In genomic region chr15:35545316-35545824, GRCh38 we compare ENCODE assay signal across 7 cellular contexts. TPM values are rescaled to one million over a fixed set of nuclear protein-coding genes. Genes with fewer than 3 reads are reported as not detected.
DNase-seq lines count a peak whose midpoint lies in the region; ATAC-seq and TF ChIP-seq lines count a peak whose summit lies in the region.

No MANE protein-coding gene starts in this region.

- H3K4me1 ChIP-seq in esophagus (ENCODE audit: control insufficient read depth in 2 of 2, insufficient read depth in 2 of 2, low read length in 1 of 2) = no peaks in the 10 kb centered on the region
- no peaks in the 10 kb centered on the region for H3K4me1 ChIP-seq in thymus (ENCODE audit: control insufficient read depth, insufficient read depth, low read length)

- POLR2A ChIA-PET in GM10248 (lab: Yijun Ruan, JAX) (no interaction called here), activated B cell treated with CpG ODN at 0.5 μM for 24 hours (lab: Charles Lee) (interaction anchor here (0.7 to 2.0 kb wide), 7 partner anchors 12 to 1443 kb away, joined by 3 to 9 read pairs (median 3); partner anchors contain the start of genes CDIN1, EMC7, LPCAT4 and PGBD4)

- peak overlapping the region; percentile 92 for H3K27ac Mint-ChIP-seq in activated B cell treated with CpG ODN at 0.5 μM for 24 hours

- 2 to 4% methylated on average over 15 of the region's 15 CpGs for WGBS in esophagus, 2 donors
- WGBS in thymus = 4% methylated on average over 15 of the region's 15 CpGs

- H3K9me3 Mint-ChIP-seq in activated B cell treated with CpG ODN at 0.5 μM for 24 hours = peaks cover 3% of the 10 kb centered on the region

- TF ChIP-seq CTCF in GM10248 (IDR thresholded peaks at IDR 0.05; ENCODE audit: control extremely low read depth, extremely low read depth, low read depth, missing control alignments) = no peak
- no peak for TF ChIP-seq CTCF in activated B cell treated with CpG ODN at 0.5 μM for 24 hours (IDR thresholded peaks at IDR 0.05)

- DNase-seq in GM10248 (ENCODE audit: extremely low spot score) (peak; percentile 13), KG1 (lab: John Stamatoyannopoulos, UW) (peak; percentile 52), activated B cell treated with CpG ODN at 0.5 μM for 24 hours (no peak), myocyte (ENCODE audit: low read depth) (peak; percentile 72)

- CTCF ChIA-PET in GM10248 (lab: Yijun Ruan, JAX) (interaction anchor here (1.3 kb wide), 1 partner anchor 25 kb away, joined by 6 read pairs; no protein-coding TSS in a partner anchor), activated B cell treated with CpG ODN at 0.5 μM for 24 hours (lab: Charles Lee) (interaction anchor here (1.0 kb wide), 1 partner anchor 23 kb away, joined by 3 read pairs; no protein-coding TSS in a partner anchor)

- peak overlapping the region; percentile 96 to 99 for H3K27ac ChIP-seq in esophagus (ENCODE audit: low read depth in 2 of 2, low read length in 1 of 2)
- peak overlapping the region; percentile 92 for H3K27ac ChIP-seq in thymus (ENCODE audit: low read depth)

- H3K36me3 Mint-ChIP-seq in activated B cell treated with CpG ODN at 0.5 μM for 24 hours (ENCODE audit: low read depth) = peaks cover 6% of the 10 kb centered on the region

- H3K4me3 ChIP-seq in esophagus (ENCODE audit: low read depth in 1 of 2, low read length in 2 of 2) (peak overlapping the region; percentile 75 to 89), thymus (ENCODE audit: low read length) (peak overlapping the region; percentile 65)

- H3K9me3 ChIP-seq in esophagus (ENCODE audit: control insufficient read depth in 2 of 2, insufficient read depth in 1 of 2, low read depth in 1 of 2, low read length in 1 of 2) (no peaks in the 10 kb centered on the region), thymus (ENCODE audit: control insufficient read depth) (no peaks in the 10 kb centered on the region)

- H3K36me3 ChIP-seq in esophagus (ENCODE audit: control insufficient read depth in 2 of 2, insufficient read depth in 2 of 2, low read length in 1 of 2) = no peaks in the 10 kb centered on the region
- H3K36me3 ChIP-seq in thymus (ENCODE audit: control insufficient read depth, insufficient read depth) = no peaks in the 10 kb centered on the region

- ATAC-seq in GM21737 (IDR thresholded peaks at IDR 0.05; ENCODE audit: unreplicated experiment) (peak; percentile 8), activated B cell treated with CpG ODN at 0.5 μM for 24 hours (ENCODE audit: low read depth) (peak; percentile 20)

- H3K4me1 Mint-ChIP-seq in activated B cell treated with CpG ODN at 0.5 μM for 24 hours = peaks cover 30% of the 10 kb centered on the region

- no peaks in the 10 kb centered on the region for H3K27me3 Mint-ChIP-seq in activated B cell treated with CpG ODN at 0.5 μM for 24 hours

- intact Hi-C loops in activated B cell treated with CpG ODN at 0.5 μM for 24 hours (cut with micrococcal nuclease) = loop anchor here (1.0 to 10.0 kb wide), 6 partner anchors 557 to 1557 kb away; partner anchors contain the start of genes AVEN, EMC4, EMC7 and MEIS2

- H3K4me3 Mint-ChIP-seq in activated B cell treated with CpG ODN at 0.5 μM for 24 hours = peak overlapping the region; percentile 93

- no peaks in the 10 kb centered on the region for H3K27me3 ChIP-seq in esophagus (ENCODE audit: control insufficient read depth in 1 of 2, insufficient read depth in 2 of 2, low read length in 2 of 2)
- H3K27me3 ChIP-seq in thymus (ENCODE audit: control insufficient read depth, insufficient read depth) = no peaks in the 10 kb centered on the region

RNA-seq across cellular contexts. Expression of gene DPH6, which starts 0.6 kb away (rescaled TPM):
- total RNA-seq in activated B cell treated with CpG ODN at 0.5 μM for 24 hours = 18.8 and 20.8 TPM in 2 replicates
- 10 to 100 TPM in 1 of 2 donors, 1 to 10 TPM in 1; 6.8 to 10.7 TPM for polyA plus RNA-seq in esophagus
- total RNA-seq in myocyte = 10.9 and 14.9 TPM in 2 replicates
- polyA plus RNA-seq in myocyte (2012) = 8.5 TPM
- polyA plus RNA-seq in thymus = 8.9 TPM
